ENCODE assay signal across 1 cellular context in the genomic region with DNA sequence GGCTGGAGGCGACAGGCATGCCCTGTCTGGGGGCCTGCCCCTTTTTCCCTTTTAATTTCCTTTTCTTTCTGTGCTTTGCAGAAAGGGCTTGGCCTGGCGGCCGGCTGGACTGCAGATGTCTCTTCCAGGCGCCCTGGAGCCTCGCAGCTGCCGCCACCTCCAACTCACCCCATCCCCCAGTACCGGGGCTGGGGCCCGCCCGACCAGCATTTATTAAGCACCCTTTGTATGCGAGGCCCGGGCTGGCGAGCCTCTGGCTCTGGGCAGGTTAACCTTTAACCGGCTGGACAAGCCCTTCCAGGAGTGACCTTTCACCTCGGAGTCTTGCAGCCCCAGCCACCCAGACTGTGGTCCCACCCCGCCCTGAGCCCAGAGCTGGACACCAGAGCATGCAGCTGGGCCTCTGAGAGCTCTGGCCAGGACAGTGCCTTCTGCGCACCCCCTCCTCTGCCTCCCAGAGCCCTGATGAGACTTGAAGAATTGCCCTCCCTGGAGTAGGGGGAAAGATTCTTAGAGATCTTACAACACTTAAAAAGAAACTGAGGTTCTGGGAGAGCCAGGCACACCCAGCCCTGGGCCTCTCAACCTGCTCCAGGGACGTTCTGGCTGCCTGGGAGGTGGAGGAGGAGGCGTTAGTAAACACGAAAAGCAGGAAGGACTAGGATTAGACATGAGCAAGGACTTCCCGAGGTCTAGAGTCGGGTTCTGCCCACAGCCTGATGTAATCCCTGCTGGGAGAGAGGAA.
TF ChIP-seq lines count a peak whose summit lies in the region.

No MANE protein-coding gene starts in this region.

TF ChIP-seq in GM12878, 131 proteins besides CTCF, POLR2A, EP300 and RAD21:
- no peak for TF ChIP-seq EED (IDR thresholded peaks at IDR 0.05; ENCODE audit: low read depth)
- TF ChIP-seq LARP7 (IDR thresholded peaks at IDR 0.05): no peak
- TF ChIP-seq KLF5 (IDR thresholded peaks at IDR 0.05; ENCODE audit: partially characterized antibody): no peak
- no peak for TF ChIP-seq NKRF (conservative IDR thresholded peaks at IDR 0.05)
- no peak for TF ChIP-seq YBX1 (IDR thresholded peaks at IDR 0.05)
- no peak for TF ChIP-seq DPF2 (IDR thresholded peaks at IDR 0.05)
- no peak for TF ChIP-seq RCOR1 (conservative IDR thresholded peaks at IDR 0.05; ENCODE audit: low read depth, low read length)
- TF ChIP-seq PAX5 (IDR thresholded peaks at IDR 0.05; ENCODE audit: borderline replicate concordance, low read depth, low read length): no peak
- TF ChIP-seq HDGF (IDR thresholded peaks at IDR 0.05): no peak
- TF ChIP-seq SRF (IDR thresholded peaks at IDR 0.05; ENCODE audit: low read depth in 2 of 2, low read length in 2 of 2): no peak
- TF ChIP-seq TCF7 (IDR thresholded peaks at IDR 0.05; ENCODE audit: borderline replicate concordance): no peak
- no peak for TF ChIP-seq RAD51 (IDR thresholded peaks at IDR 0.05)
